8 cellular contexts compared by ENCODE assay signal in genomic region chr9:37486616-37487544, GRCh38.
DNase-seq lines count a peak whose midpoint lies in the region; ATAC-seq lines count a peak whose summit lies in the region.

No MANE protein-coding gene starts in this region.

- DNase-seq in COR-L47 (lab: John Stamatoyannopoulos, UW) (peak; percentile 5), astrocyte of the hippocampus (ENCODE audit: low read depth, low spot score) (peak; percentile 98)
- DNase-seq in stimulated activated CD4-positive, alpha-beta T cell treated with anti-CD3 and anti-CD28 coated beads, Interleukin-12 subunit alpha, Interleukin-12 subunit beta, amount 100 ng/mL, for 4 hours = no peak

- H3K9me3 ChIP-seq in KOPT-K1 (ENCODE audit: insufficient read depth, low read length, poor library complexity, severe bottlenecking) (no peaks in the 10 kb centered on the region), iPS-18a (ENCODE audit: control insufficient read depth, low read depth, low read length) (no peaks in the 10 kb centered on the region)

- H3K27ac ChIP-seq in KOPT-K1 (ENCODE audit: low read depth, low read length, poor library complexity, severe bottlenecking) = peak overlapping the region; percentile 77
- no peak overlapping the region for H3K27ac ChIP-seq in iPS-18a (ENCODE audit: low read length)
- peak overlapping the region in 18 of 21 experiments; percentile 28 to 95 (median 84) for H3K27ac ChIP-seq in skin epidermis

- peaks cover 7% of the 10 kb centered on the region for H3K4me1 ChIP-seq in iPS-18a (ENCODE audit: control insufficient read depth, low read depth, low read length)

- no peaks in the 10 kb centered on the region for H3K27me3 ChIP-seq in iPS-18a (ENCODE audit: control insufficient read depth, insufficient read depth, low read length)

- H3K36me3 ChIP-seq in KOPT-K1 (ENCODE audit: insufficient read depth, low read length) = peaks cover 46% of the 10 kb centered on the region
- peaks cover 18% of the 10 kb centered on the region for H3K36me3 ChIP-seq in iPS-18a (ENCODE audit: control insufficient read depth, low read depth, low read length)

- ATAC-seq in GM21367 (IDR thresholded peaks at IDR 0.05; ENCODE audit: unreplicated experiment) = no peak
- ATAC-seq in HG02610 (IDR thresholded peaks at IDR 0.05; ENCODE audit: unreplicated experiment) = no peak

- H3K9ac ChIP-seq in iPS-18a (ENCODE audit: low read length) = peak overlapping the region; percentile 67

- H3K4me3 ChIP-seq in iPS-18a (ENCODE audit: low read length) (peak overlapping the region; percentile 95), skin epidermis (peak overlapping the region; percentile 52 to 84 (median 76))
